ENCODE assay signal across 25 cellular contexts in the genomic region with DNA sequence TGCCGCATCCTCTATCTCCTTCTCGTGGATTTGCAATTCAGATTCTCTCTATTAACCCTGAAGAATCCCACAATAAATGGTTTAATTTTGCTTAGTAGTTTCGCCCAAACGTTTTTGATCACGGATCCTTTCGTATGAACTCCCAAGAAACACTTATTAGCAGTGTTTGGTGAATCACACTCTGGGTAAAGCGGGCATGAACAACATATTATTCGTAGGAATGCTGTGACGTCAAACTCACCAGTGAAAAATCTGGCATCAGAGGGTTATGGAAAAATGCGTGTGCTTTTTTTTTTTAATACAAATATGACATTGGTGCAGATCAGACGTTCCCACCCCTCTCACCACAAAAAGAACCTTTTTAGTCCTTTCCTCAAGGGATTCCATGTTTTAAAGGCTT. TPM values are rescaled to one million over a fixed set of nuclear protein-coding genes. Genes with fewer than 3 reads are reported as not detected.
"Had no signal": no experiment of that assay in that cellular context is flagged by ENCODE, and none has a peak within 500 bp of the region (broad histone marks: within the 10 kb centered on the region; RNA-seq: fewer than 3 reads in every experiment).

No MANE protein-coding gene starts in this region.

- H3K36me3 ChIP-seq: gastrocnemius medialis, heart left ventricle, left ventricle myocardium inferior, neural progenitor cell, upper lobe of left lung had no signal

- H3K9me3 Mint-ChIP-seq: activated CD4-positive, alpha-beta memory T cell treated with anti-CD3 and anti-CD28 coated beads for 36 hours; activated naive CD8-positive, alpha-beta T cell treated with anti-CD3 and anti-CD28 coated beads for 36 hours; activated T-helper 1 cell treated with anti-CD3 and anti-CD28 coated beads, Interleukin-12 subunit alpha, Interleukin-12 subunit beta, Interleukin-2, Interleukin-4 antibody, amounts not matched to agents 30 ng/mL and 10 ng/mL and 1 ng/mL, durations not matched to agents 14 hours and 24 hours and 36 hours; endodermal cell; naive thymus-derived CD4-positive, alpha-beta T cell; neural progenitor cell; WTC11 had no signal

- H3K4me1 ChIP-seq: gastrocnemius medialis, neural progenitor cell, testis had no signal

- H3K9me3 ChIP-seq: gastrocnemius medialis, heart left ventricle, left ventricle myocardium inferior, psoas muscle, testis, upper lobe of left lung had no signal

- H3K4me3 ChIP-seq: gastrocnemius medialis, heart left ventricle, left ventricle myocardium inferior, neural progenitor cell, psoas muscle, smooth muscle cell, testis, upper lobe of left lung had no signal

- FAIRE-seq: colon had no signal

- H2AFZ ChIP-seq: neural progenitor cell had no signal

- H3K36me3 Mint-ChIP-seq: activated CD4-positive, alpha-beta memory T cell treated with anti-CD3 and anti-CD28 coated beads for 36 hours; activated naive CD8-positive, alpha-beta T cell treated with anti-CD3 and anti-CD28 coated beads for 36 hours; brain; naive thymus-derived CD4-positive, alpha-beta T cell; neural progenitor cell; WTC11 had no signal

- H3K9ac ChIP-seq: neural progenitor cell had no signal

- H3K27ac ChIP-seq: epithelial cell of prostate, gastrocnemius medialis, heart left ventricle, left ventricle myocardium inferior, neural progenitor cell, psoas muscle, testis, upper lobe of left lung had no signal

- H3K27ac Mint-ChIP-seq: activated CD4-positive, alpha-beta memory T cell treated with anti-CD3 and anti-CD28 coated beads for 36 hours; activated CD4-positive, alpha-beta T cell treated with anti-CD3 and anti-CD28 coated beads for 36 hours; activated naive CD8-positive, alpha-beta T cell treated with anti-CD3 and anti-CD28 coated beads for 36 hours; activated T-helper 1 cell treated with anti-CD3 and anti-CD28 coated beads, Interleukin-12 subunit alpha, Interleukin-12 subunit beta, Interleukin-2, Interleukin-4 antibody, amounts not matched to agents 30 ng/mL and 10 ng/mL and 1 ng/mL, durations not matched to agents 14 hours and 24 hours and 36 hours; brain; endodermal cell; naive thymus-derived CD4-positive, alpha-beta T cell; neural progenitor cell; T-helper 17 cell; WTC11 had no signal

- H3K27me3 ChIP-seq: heart left ventricle, neural progenitor cell, testis, upper lobe of left lung had no signal

- H3K4me2 ChIP-seq: neural progenitor cell, smooth muscle cell had no signal

- DNase-seq: activated CD4-positive, alpha-beta memory T cell treated with anti-CD3 and anti-CD28 coated beads for 36 hours; activated CD4-positive, alpha-beta T cell treated with anti-CD3 and anti-CD28 coated beads for 36 hours; activated naive CD8-positive, alpha-beta T cell treated with anti-CD3 and anti-CD28 coated beads for 36 hours; activated T-cell treated with anti-CD3 and anti-CD28 coated beads for 4 hours; amygdala; central memory CD4-positive, alpha-beta T cell; endodermal cell; gastrocnemius medialis; heart left ventricle; mammary epithelial cell; naive thymus-derived CD4-positive, alpha-beta T cell; psoas muscle; stimulated activated CD4-positive, alpha-beta T cell treated with anti-CD3 and anti-CD28 coated beads, Interleukin-4, amount 100 ng/mL, for 1 hour; T-helper 17 cell; testis; upper lobe of left lung had no signal

- ATAC-seq: activated CD4-positive, alpha-beta T cell treated with anti-CD3 and anti-CD28 coated beads for 36 hours; gastrocnemius medialis; heart left ventricle; naive thymus-derived CD4-positive, alpha-beta T cell; psoas muscle; right cardiac atrium; T-helper 17 cell; WTC11 had no signal

- H3K4me3 Mint-ChIP-seq: activated CD4-positive, alpha-beta memory T cell treated with anti-CD3 and anti-CD28 coated beads for 36 hours; activated CD4-positive, alpha-beta T cell treated with anti-CD3 and anti-CD28 coated beads for 36 hours; activated naive CD8-positive, alpha-beta T cell treated with anti-CD3 and anti-CD28 coated beads for 36 hours; activated T-helper 1 cell treated with anti-CD3 and anti-CD28 coated beads, Interleukin-12 subunit alpha, Interleukin-12 subunit beta, Interleukin-2, Interleukin-4 antibody, amounts not matched to agents 30 ng/mL and 10 ng/mL and 1 ng/mL, durations not matched to agents 14 hours and 24 hours and 36 hours; brain; endodermal cell; naive thymus-derived CD4-positive, alpha-beta T cell; neural progenitor cell; T-helper 17 cell; WTC11 had no signal

RNA-seq across cellular contexts. Expression of gene CGNL1, which starts 45.7 kb away (rescaled TPM):
- total RNA-seq: activated CD4-positive, alpha-beta memory T cell treated with anti-CD3 and anti-CD28 coated beads for 36 hours; activated CD4-positive, alpha-beta T cell treated with anti-CD3 and anti-CD28 coated beads for 36 hours; activated naive CD8-positive, alpha-beta T cell treated with anti-CD3 and anti-CD28 coated beads for 36 hours; activated T-helper 1 cell treated with anti-CD3 and anti-CD28 coated beads, Interleukin-12 subunit alpha, Interleukin-12 subunit beta, Interleukin-2, Interleukin-4 antibody, amounts not matched to agents 30 ng/mL and 10 ng/mL and 1 ng/mL, durations not matched to agents 14 hours and 24 hours and 36 hours; naive thymus-derived CD4-positive, alpha-beta T cell; T-helper 17 cell had no signal
- polyA plus RNA-seq: naive thymus-derived CD4-positive, alpha-beta T cell had no signal
